In genomic region chr20:62824476-62825287, GRCh38 we compare ENCODE assay signal across 7 cellular contexts. TPM values are rescaled to one million over a fixed set of nuclear protein-coding genes. Genes with fewer than 3 reads are reported as not detected.
DNase-seq lines count a peak whose midpoint lies in the region; ATAC-seq and TF ChIP-seq lines count a peak whose summit lies in the region.

No MANE protein-coding gene starts in this region.

- no peak overlapping the region for H3K27ac ChIP-seq in left ventricle myocardium inferior (replicated peaks)

- H3K27me3 Mint-ChIP-seq in activated CD4-positive, alpha-beta T cell treated with anti-CD3 and anti-CD28 coated beads for 36 hours, result no peaks in the 10 kb centered on the region
- peaks cover 11% of the 10 kb centered on the region for H3K27me3 Mint-ChIP-seq in stimulated activated memory B cell treated with anti-CD40 and anti-IgM and Interleukin-4, amounts not matched to agents 10 μg/mL and 1 μg/mL and 100 μg/mL, for 72 hours

- intact Hi-C loops in activated CD4-positive, alpha-beta T cell treated with anti-CD3 and anti-CD28 coated beads for 36 hours (cut with DNase I, micrococcal nuclease), result no loop called here
- intact Hi-C loops in left ventricle myocardium inferior (cut with micrococcal nuclease), result no loop called here

- H3K9me3 Mint-ChIP-seq in activated CD4-positive, alpha-beta T cell treated with anti-CD3 and anti-CD28 coated beads for 36 hours (ENCODE audit: low read depth), result no peaks in the 10 kb centered on the region
- H3K9me3 Mint-ChIP-seq in stimulated activated memory B cell treated with anti-CD40 and anti-IgM and Interleukin-4, amounts not matched to agents 10 μg/mL and 1 μg/mL and 100 μg/mL, for 72 hours, result no peaks in the 10 kb centered on the region

- CTCF ChIA-PET in activated CD4-positive, alpha-beta T cell treated with anti-CD3 and anti-CD28 coated beads for 36 hours (lab: Charles Lee), result interaction anchor here (0.7 to 0.8 kb wide), 2 partner anchors 16 to 136 kb away, joined by 3 read pairs; no protein-coding TSS in a partner anchor

- no peaks in the 10 kb centered on the region for H3K4me1 Mint-ChIP-seq in activated CD4-positive, alpha-beta T cell treated with anti-CD3 and anti-CD28 coated beads for 36 hours
- H3K4me1 Mint-ChIP-seq in stimulated activated memory B cell treated with anti-CD40 and anti-IgM and Interleukin-4, amounts not matched to agents 10 μg/mL and 1 μg/mL and 100 μg/mL, for 72 hours, result peaks cover 26% of the 10 kb centered on the region

- no peaks in the 10 kb centered on the region for H3K36me3 ChIP-seq in left ventricle myocardium inferior

- peaks cover 18% of the 10 kb centered on the region for H3K27me3 ChIP-seq in left ventricle myocardium inferior (ENCODE audit: low read depth)

- no peak overlapping the region for H3K4me3 Mint-ChIP-seq in activated CD4-positive, alpha-beta T cell treated with anti-CD3 and anti-CD28 coated beads for 36 hours
- H3K4me3 Mint-ChIP-seq in stimulated activated memory B cell treated with anti-CD40 and anti-IgM and Interleukin-4, amounts not matched to agents 10 μg/mL and 1 μg/mL and 100 μg/mL, for 72 hours, result peak overlapping the region; percentile 75

- peak overlapping the region; percentile 40 for H3K4me3 ChIP-seq in left ventricle myocardium inferior

- H3K4me1 ChIP-seq in left ventricle myocardium inferior, result peaks cover 15% of the 10 kb centered on the region

- POLR2A ChIA-PET in activated CD4-positive, alpha-beta T cell treated with anti-CD3 and anti-CD28 coated beads for 36 hours (lab: Charles Lee), result no interaction called here

- TF ChIP-seq CTCF in left ventricle myocardium inferior (IDR thresholded peaks at IDR 0.05; ENCODE audit: borderline replicate concordance), result no peak

- ATAC-seq in activated CD4-positive, alpha-beta T cell treated with anti-CD3 and anti-CD28 coated beads for 36 hours, result peak; percentile 63
- peak; percentile 54 for ATAC-seq in stimulated activated memory B cell treated with anti-CD40 and anti-IgM and Interleukin-4, amounts not matched to agents 10 μg/mL and 1 μg/mL and 100 μg/mL, for 72 hours
- no peak for ATAC-seq in GM21825 (IDR thresholded peaks at IDR 0.05; ENCODE audit: unreplicated experiment)

- no peak overlapping the region for H3K27ac Mint-ChIP-seq in activated CD4-positive, alpha-beta T cell treated with anti-CD3 and anti-CD28 coated beads for 36 hours
- peak overlapping the region; percentile 37 for H3K27ac Mint-ChIP-seq in stimulated activated memory B cell treated with anti-CD40 and anti-IgM and Interleukin-4, amounts not matched to agents 10 μg/mL and 1 μg/mL and 100 μg/mL, for 72 hours

- DNase-seq in GM19238 (ENCODE audit: insufficient read length, low spot score) (peak; percentile 84), NCI-H1092 (lab: John Stamatoyannopoulos, UW) (peak; percentile 41), left ventricle myocardium inferior (no peak), hippocampal formation (lab: John Stamatoyannopoulos, UW) (no peak)
- peak; percentile 67 for DNase-seq in activated CD4-positive, alpha-beta T cell treated with anti-CD3 and anti-CD28 coated beads for 36 hours

- H3K9me3 ChIP-seq in left ventricle myocardium inferior (replicated peaks), result no peaks in the 10 kb centered on the region

- H3K36me3 Mint-ChIP-seq in activated CD4-positive, alpha-beta T cell treated with anti-CD3 and anti-CD28 coated beads for 36 hours (ENCODE audit: low read depth), result no peaks in the 10 kb centered on the region
- no peaks in the 10 kb centered on the region for H3K36me3 Mint-ChIP-seq in stimulated activated memory B cell treated with anti-CD40 and anti-IgM and Interleukin-4, amounts not matched to agents 10 μg/mL and 1 μg/mL and 100 μg/mL, for 72 hours

RNA-seq across cellular contexts. Expression of gene COL9A3, which starts 7.8 kb away (rescaled TPM):
- total RNA-seq in activated CD4-positive, alpha-beta T cell treated with anti-CD3 and anti-CD28 coated beads for 36 hours, result not detected
- total RNA-seq in left ventricle myocardium inferior, result 2.1 TPM

RNA-seq across cellular contexts. Expression of gene OGFR, which starts 20.0 kb away (rescaled TPM):
- 10 to 100 TPM; 43.8 to 44.7 TPM for total RNA-seq in activated CD4-positive, alpha-beta T cell treated with anti-CD3 and anti-CD28 coated beads for 36 hours
- 19.2 TPM for total RNA-seq in left ventricle myocardium inferior

RNA-seq across cellular contexts. Expression of gene MRGBP, which starts 28.4 kb away (rescaled TPM):
- 10 to 100 TPM; 14.5 to 15.0 TPM for total RNA-seq in activated CD4-positive, alpha-beta T cell treated with anti-CD3 and anti-CD28 coated beads for 36 hours
- total RNA-seq in left ventricle myocardium inferior, result 9.8 TPM

RNA-seq across cellular contexts. Expression of gene TCFL5, which starts 36.9 kb away (rescaled TPM):
- 1 to 10 TPM; 5.2 to 6.6 TPM for total RNA-seq in activated CD4-positive, alpha-beta T cell treated with anti-CD3 and anti-CD28 coated beads for 36 hours
- 6.6 TPM for total RNA-seq in left ventricle myocardium inferior

Comparison
In these comparisons a context has a peak if more than half of its experiments do, and no peak if none do; other contexts are left out.
1. DNase-seq: peak in GM19238 (single experiment), NCI-H1092 (single experiment) and activated CD4-positive, alpha-beta T cell treated with anti-CD3 and anti-CD28 coated beads for 36 hours (single experiment); none in left ventricle myocardium inferior (single experiment) and hippocampal formation (0 of 2).